ENCODE assay signal across 8 cellular contexts in genomic region chr6:24493945-24494725, GRCh38. TPM values are rescaled to one million over a fixed set of nuclear protein-coding genes. Genes with fewer than 3 reads are reported as not detected.
DNase-seq lines count a peak whose midpoint lies in the region; ATAC-seq, FAIRE-seq and TF ChIP-seq lines count a peak whose summit lies in the region.

No MANE protein-coding gene starts in this region.

- no peaks in the 10 kb centered on the region for H3K27me3 Mint-ChIP-seq in Calu3 (ENCODE audit: unreplicated experiment)

- CTCF ChIA-PET in Calu3 (lab: Charles Lee): interaction anchor here (1.0 to 2.1 kb wide), 6 partner anchors 11 to 91 kb away, joined by 3 to 30 read pairs (median 7); no protein-coding TSS in a partner anchor
- CTCF ChIA-PET in HepG2 (lab: Yijun Ruan, JAX; ENCODE audit: low intra/inter-chr PET ratio, low total read pairs): interaction anchor here (1.4 to 2.8 kb wide), 2 partner anchors 26 to 29 kb away, joined by 5 to 31 read pairs; no protein-coding TSS in a partner anchor

- peaks cover 12% of the 10 kb centered on the region for H3K4me1 Mint-ChIP-seq in Calu3 (ENCODE audit: low read depth, unreplicated experiment)

- peak overlapping the region; percentile 99 for H3K4me2 ChIP-seq in HepG2 (ENCODE audit: low read depth, low read length)

- no peaks in the 10 kb centered on the region for H3K27me3 ChIP-seq in HepG2 (ENCODE audit: control insufficient read depth in 1 of 2, insufficient read depth in 2 of 2, low read length in 2 of 2)

- H3K79me2 ChIP-seq in HepG2 (ENCODE audit: insufficient read depth, low read length): peaks cover 3% of the 10 kb centered on the region

- peak overlapping the region; percentile 84 for H3K4me3 Mint-ChIP-seq in Calu3 (ENCODE audit: low read depth, unreplicated experiment)

- ATAC-seq in activated naive CD4-positive, alpha-beta T cell treated with anti-CD3 and anti-CD28 coated beads, Interleukin-2, amount 50 U/mL, for 72 hours: peak; percentile 11 to 26
- peak; percentile 6 for ATAC-seq in HepG2
- no peak for ATAC-seq in HG03095 (IDR thresholded peaks at IDR 0.05; ENCODE audit: unreplicated experiment)
- ATAC-seq in HG02763 (IDR thresholded peaks at IDR 0.05; ENCODE audit: unreplicated experiment): no peak

- TF ChIP-seq RAD21 in HepG2 (CRISPR knock-in tag; IDR thresholded peaks at IDR 0.05): no peak

- H3K9me3 Mint-ChIP-seq in Calu3 (ENCODE audit: low read depth, unreplicated experiment): peaks cover 5% of the 10 kb centered on the region
- peaks cover 3 to 13% of the 10 kb centered on the region in 2 donors for H3K9me3 Mint-ChIP-seq in activated naive CD4-positive, alpha-beta T cell treated with anti-CD3 and anti-CD28 coated beads, Interleukin-2, amount 50 U/mL, for 72 hours

- H2AFZ ChIP-seq in HepG2 (ENCODE audit: low read length): peak overlapping the region; percentile 77

- BruUV-seq in Calu3 (replicated peaks; lab: Mats Ljungman, UMichigan) (no TSS peak), HepG2 (replicated peaks; lab: Mats Ljungman, UMichigan) (TSS peak; percentile 58)

- no peak for DNase-seq in Calu3
- no peak for DNase-seq in HFF-Myc (ENCODE audit: extremely low read depth, low read depth)
- no peak for DNase-seq in activated naive CD4-positive, alpha-beta T cell treated with anti-CD3 and anti-CD28 coated beads, Interleukin-2, amount 50 U/mL, for 72 hours (ENCODE audit: low spot score in 2 of 2)
- DNase-seq in HepG2 (ENCODE audit: low spot score): no peak
- DNase-seq in central memory CD4-positive, alpha-beta T cell: no peak

- 12% methylated on average over 24 of the region's 24 CpGs for WGBS in HepG2 (ENCODE audit: low lambda C conversion rate)
- WGBS in urinary bladder: 22% methylated on average over 24 of the region's 24 CpGs

- H3K9ac ChIP-seq in HepG2 (ENCODE audit: insufficient read depth, low read depth, low read length): peak overlapping the region; percentile 82

- POLR2A ChIA-PET in HepG2 (lab: Yijun Ruan, JAX): interaction anchor here (0.6 to 4.0 kb wide), 10 partner anchors 8 to 276 kb away, joined by 3 to 39 read pairs (median 7); partner anchors contain the start of genes ACOT13 and TDP2

- H3K27ac Mint-ChIP-seq in Calu3 (ENCODE audit: unreplicated experiment): no peak overlapping the region
- H3K27ac Mint-ChIP-seq in activated naive CD4-positive, alpha-beta T cell treated with anti-CD3 and anti-CD28 coated beads, Interleukin-2, amount 50 U/mL, for 72 hours: peak overlapping the region; percentile 48 to 77

- TF ChIP-seq EP300 in HepG2 (IDR thresholded peaks at IDR 0.05; ENCODE audit: low read depth in 2 of 2, low read length in 2 of 2) (no peak), HepG2 (CRISPR knock-in tag; IDR thresholded peaks at IDR 0.05; ENCODE audit: borderline replicate concordance) (no peak)

- no peak for TF ChIP-seq POLR2A in HepG2 (IDR thresholded peaks at IDR 0.05; ENCODE audit: insufficient read depth in 1 of 2, low read depth in 2 of 2, low read length in 2 of 2)

- TF ChIP-seq CTCF in Calu3 (IDR thresholded peaks at IDR 0.05; ENCODE audit: unreplicated experiment) (no peak), HFF-Myc (IDR thresholded peaks at IDR 0.05; ENCODE audit: low read depth, low read length, missing control alignments) (no peak), HepG2 (CRISPR knock-in tag; IDR thresholded peaks at IDR 0.05) (no peak)

- H3K36me3 ChIP-seq in HepG2 (replicated peaks in 1 of 2; ENCODE audit: control insufficient read depth in 1 of 2, insufficient read depth in 2 of 2, low read length in 2 of 2): peaks cover 2 to 5% of the 10 kb centered on the region in 2 experiments; a peak in 2 of 5 replicates
- no peaks in the 10 kb centered on the region for H3K36me3 ChIP-seq in urinary bladder (ENCODE audit: insufficient read depth)

- peak overlapping the region; percentile 86 for H3K27ac ChIP-seq in HepG2 (ENCODE audit: extremely low read length, insufficient read depth, low read length)
- no peak overlapping the region for H3K27ac ChIP-seq in urinary bladder (ENCODE audit: low read depth)

- H3K4me3 ChIP-seq in HFF-Myc (replicated peaks; ENCODE audit: low read depth, low read length): peak overlapping the region; percentile 44
- H3K4me3 ChIP-seq in HepG2 (replicated peaks in 1 of 3; ENCODE audit: insufficient read depth in 1 of 3, low read depth in 2 of 3, low read length in 3 of 3): peak overlapping the region; percentile 78 to 92 (median 82)
- peak overlapping the region; percentile 73 for H3K4me3 ChIP-seq in urinary bladder (ENCODE audit: low read depth, low read length)

- FAIRE-seq in HepG2 (lab: Jason Lieb, UNC): peak; percentile 40

- in situ Hi-C loops in HepG2 (cut with HindIII; ENCODE audit: extremely low pct_ligation_motif_present, low pct_unique_long_range_greater_than_20kb): no loop called here

- H3K4me1 ChIP-seq in HepG2 (ENCODE audit: insufficient read depth, low read length) (peaks cover 46% of the 10 kb centered on the region), urinary bladder (ENCODE audit: insufficient read depth) (peaks cover 2% of the 10 kb centered on the region)

- H3K9me3 ChIP-seq in HepG2 (ENCODE audit: low read length): no peaks in the 10 kb centered on the region

- intact Hi-C loops in Calu3 (cut with micrococcal nuclease; ENCODE audit: unreplicated experiment): no loop called here
- intact Hi-C loops in HepG2 (cut with micrococcal nuclease; ENCODE audit: unreplicated experiment): loop anchor here (2.0 to 10.0 kb wide), 3 partner anchors 63 to 209 kb away; no protein-coding TSS in a partner anchor

- H4K20me1 ChIP-seq in HepG2 (ENCODE audit: insufficient read depth, low read length): no peaks in the 10 kb centered on the region

- H3K36me3 Mint-ChIP-seq in Calu3 (ENCODE audit: insufficient read depth, unreplicated experiment): peaks cover 14% of the 10 kb centered on the region
- H3K36me3 Mint-ChIP-seq in activated naive CD4-positive, alpha-beta T cell treated with anti-CD3 and anti-CD28 coated beads, Interleukin-2, amount 50 U/mL, for 72 hours: peaks cover 11 to 22% of the 10 kb centered on the region in 2 donors

TF ChIP-seq in HepG2, 621 proteins besides CTCF, POLR2A, EP300 and RAD21 (continues in another document):
- TF ChIP-seq RBFOX2 (IDR thresholded peaks at IDR 0.05; ENCODE audit: low read depth, low read length): no peak
- no peak for TF ChIP-seq FOXO1 (CRISPR knock-in tag; IDR thresholded peaks at IDR 0.05)

RNA-seq across cellular contexts. Expression of gene ALDH5A1, which starts 0.6 kb away (rescaled TPM):
- total RNA-seq in Calu3 (2022) (22.2 and 23.2 TPM in 2 replicates), HepG2 (2016; rRNA removed; fragmentation: Illumina TruSeq; extraction: Trizol) (27.6 and 32.5 TPM in 2 replicates), urinary bladder (9.3 TPM)
- 10 to 100 TPM; 10.5 to 14.6 TPM for total RNA-seq in activated naive CD4-positive, alpha-beta T cell treated with anti-CD3 and anti-CD28 coated beads, Interleukin-2, amount 50 U/mL, for 72 hours
- total RNA-seq in HepG2 (2016; cell fraction: cytosol; rRNA removed; fragmentation: Illumina TruSeq; extraction: Trizol; ENCODE audit: low read depth): 12.0 and 12.4 TPM in 2 replicates
- 26.7 and 32.6 TPM in 2 replicates for total RNA-seq in HepG2 (2016; cell fraction: insoluble cytoplasmic fraction; rRNA removed; fragmentation: Illumina TruSeq; extraction: Trizol)
- total RNA-seq in HepG2 (2016; cell fraction: membrane; rRNA removed; fragmentation: Illumina TruSeq; extraction: Trizol): 12.3 and 14.1 TPM in 2 replicates
- 25.2 and 33.4 TPM in 2 replicates for total RNA-seq in HepG2 (2016; cell fraction: nucleus; rRNA removed; fragmentation: Illumina TruSeq; extraction: Trizol)
- polyA plus RNA-seq in HepG2 (2011; rRNA removed) (12.7 and 12.8 TPM in 2 replicates), urinary bladder (4.6 TPM)
- polyA plus RNA-seq in HepG2 (2011; cell fraction: cytosol; rRNA removed): 7.6 and 9.9 TPM in 2 replicates
- 8.3 and 9.4 TPM in 2 replicates for polyA plus RNA-seq in HepG2 (2011; cell fraction: nucleus; rRNA removed)
- polyA plus RNA-seq in HepG2 (2012): 13.6 and 17.2 TPM in 2 replicates
- 1.6 and 1.9 TPM in 2 replicates for polyA plus RNA-seq in HepG2 (2016; cell fraction: cytosol; fragmentation: Illumina TruSeq; extraction: Trizol; ENCODE audit: low read depth)
- 32.3 and 36.6 TPM in 2 replicates for polyA plus RNA-seq in HepG2 (2016; cell fraction: insoluble cytoplasmic fraction; fragmentation: Illumina TruSeq; extraction: Trizol; ENCODE audit: low read depth)
- polyA plus RNA-seq in HepG2 (2016; cell fraction: membrane; fragmentation: Illumina TruSeq; extraction: Trizol; ENCODE audit: low read depth): 5.4 and 6.1 TPM in 2 replicates
- 41.8 and 43.5 TPM in 2 replicates for polyA plus RNA-seq in HepG2 (2016; cell fraction: nucleus; fragmentation: Illumina TruSeq; extraction: Trizol; ENCODE audit: insufficient read depth, low read depth)
- polyA minus RNA-seq in HepG2 (2011; rRNA and poly(A)+ RNA removed; ENCODE audit: low replicate concordance): 12.3 and 17.3 TPM in 2 replicates
- polyA minus RNA-seq in HepG2 (2011; cell fraction: cytosol; rRNA and poly(A)+ RNA removed): 18.7 and 20.1 TPM in 2 replicates
- 11.3 and 17.3 TPM in 2 replicates for polyA minus RNA-seq in HepG2 (2011; cell fraction: nucleus; rRNA and poly(A)+ RNA removed)

RNA-seq across cellular contexts. Expression of gene GPLD1, which starts 4.8 kb away (rescaled TPM):
- total RNA-seq in Calu3 (2022) (2.0 and 3.5 TPM in 2 replicates), HepG2 (2016; rRNA removed; fragmentation: Illumina TruSeq; extraction: Trizol) (6.4 and 7.6 TPM in 2 replicates), urinary bladder (4.8 TPM)
- total RNA-seq in activated naive CD4-positive, alpha-beta T cell treated with anti-CD3 and anti-CD28 coated beads, Interleukin-2, amount 50 U/mL, for 72 hours: under 1 TPM; 0.16 to 0.99 TPM
- 3.5 and 3.6 TPM in 2 replicates for total RNA-seq in HepG2 (2016; cell fraction: cytosol; rRNA removed; fragmentation: Illumina TruSeq; extraction: Trizol; ENCODE audit: low read depth)
- 5.4 and 8.3 TPM in 2 replicates for total RNA-seq in HepG2 (2016; cell fraction: insoluble cytoplasmic fraction; rRNA removed; fragmentation: Illumina TruSeq; extraction: Trizol)
- 4.6 and 4.9 TPM in 2 replicates for total RNA-seq in HepG2 (2016; cell fraction: membrane; rRNA removed; fragmentation: Illumina TruSeq; extraction: Trizol)
- total RNA-seq in HepG2 (2016; cell fraction: nucleus; rRNA removed; fragmentation: Illumina TruSeq; extraction: Trizol): 9.4 and 10.7 TPM in 2 replicates
- polyA plus RNA-seq in HepG2 (2011; rRNA removed) (6.0 and 6.2 TPM in 2 replicates), urinary bladder (1.6 TPM)
- 3.5 and 3.6 TPM in 2 replicates for polyA plus RNA-seq in HepG2 (2011; cell fraction: cytosol; rRNA removed)
- 7.3 and 8.6 TPM in 2 replicates for polyA plus RNA-seq in HepG2 (2011; cell fraction: nucleus; rRNA removed)
- polyA plus RNA-seq in HepG2 (2012): 3.0 and 3.6 TPM in 2 replicates
- polyA plus RNA-seq in HepG2 (2016; cell fraction: cytosol; fragmentation: Illumina TruSeq; extraction: Trizol; ENCODE audit: low read depth): 0.34 and 0.76 TPM in 2 replicates
- 3.1 TPM in 2 replicates for polyA plus RNA-seq in HepG2 (2016; cell fraction: insoluble cytoplasmic fraction; fragmentation: Illumina TruSeq; extraction: Trizol; ENCODE audit: low read depth)
- polyA plus RNA-seq in HepG2 (2016; cell fraction: membrane; fragmentation: Illumina TruSeq; extraction: Trizol; ENCODE audit: low read depth): 1.2 and 1.5 TPM in 2 replicates
- 9.6 and 10.3 TPM in 2 replicates for polyA plus RNA-seq in HepG2 (2016; cell fraction: nucleus; fragmentation: Illumina TruSeq; extraction: Trizol; ENCODE audit: insufficient read depth, low read depth)
- 3.0 and 11.6 TPM in 2 replicates for polyA minus RNA-seq in HepG2 (2011; rRNA and poly(A)+ RNA removed; ENCODE audit: low replicate concordance)
- 3.7 and 5.0 TPM in 2 replicates for polyA minus RNA-seq in HepG2 (2011; cell fraction: cytosol; rRNA and poly(A)+ RNA removed)
- polyA minus RNA-seq in HepG2 (2011; cell fraction: nucleus; rRNA and poly(A)+ RNA removed): 11.5 and 11.8 TPM in 2 replicates

Comparison
In these comparisons a context has a peak if more than half of its experiments do, and no peak if none do; other contexts are left out.
1. ATAC-seq: peak in activated naive CD4-positive, alpha-beta T cell treated with anti-CD3 and anti-CD28 coated beads, Interleukin-2, amount 50 U/mL, for 72 hours (2 of 2) and HepG2 (single experiment); none in HG03095 (single experiment) and HG02763 (single experiment).
2. Peak in every context shown above with its lines, with median percentiles within 50 percentile points of each other: H3K4me3 ChIP-seq.